7 cellular contexts compared by ENCODE assay signal in the genomic region with DNA sequence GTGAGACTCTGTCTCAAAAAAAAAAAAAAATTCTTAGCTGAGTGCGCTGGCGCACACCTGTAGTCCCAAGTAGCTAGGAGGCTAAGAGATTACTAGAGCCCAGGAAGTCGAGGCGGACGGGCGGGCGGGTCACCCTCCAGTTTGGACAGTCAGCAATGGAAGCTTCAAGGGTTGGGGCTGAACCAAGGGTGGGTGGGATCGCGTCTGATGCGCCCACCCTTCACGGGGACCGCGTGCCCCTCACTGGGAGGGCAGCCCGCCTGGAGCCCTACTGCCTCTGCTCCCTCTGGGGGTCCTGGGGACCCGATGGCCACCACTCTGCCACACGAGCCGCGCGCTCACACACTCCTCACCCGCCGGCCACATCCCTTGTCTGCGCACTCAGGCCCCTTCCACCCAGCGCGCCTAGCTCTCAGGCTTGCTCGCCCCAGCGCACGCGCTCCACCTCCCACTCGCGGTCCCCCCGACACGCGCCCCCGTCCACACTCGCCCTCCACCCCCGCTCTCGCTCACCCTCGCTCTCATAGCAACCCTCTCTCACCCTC. TPM values are rescaled to one million over a fixed set of nuclear protein-coding genes. Genes with fewer than 3 reads are reported as not detected.
DNase-seq lines count a peak whose midpoint lies in the region; ATAC-seq, FAIRE-seq and TF ChIP-seq lines count a peak whose summit lies in the region.

No MANE protein-coding gene starts in this region.

- H3K27ac ChIP-seq in iPS-20b (ENCODE audit: low read length) (no peak overlapping the region), stomach (peak overlapping the region; percentile 70 to 98 (median 93))

- WGBS in stomach, 5 donors, result 1 to 3% (median 2%) methylated on average over 26 to 38 of the region's 38 CpGs

- H3K36me3 Mint-ChIP-seq in activated naive CD4-positive, alpha-beta T cell treated with anti-CD3 and anti-CD28 coated beads, Interleukin-2, amount 50 U/mL, for 24 hours, result peaks cover 2% of the 10 kb centered on the region

- DNase-seq in HTR-8/SVneo (ENCODE audit: insufficient read length, low spot score), result peak; percentile 29
- DNase-seq in stomach, result no peak
- DNase-seq in NCI-H446 (lab: John Stamatoyannopoulos, UW), result no peak
- no peak for DNase-seq in amniotic stem cell (lab: John Stamatoyannopoulos, UW)

- TF ChIP-seq POLR2A in stomach (IDR thresholded peaks at IDR 0.05), result no peak

- peak overlapping the region; percentile 69 for H3K27ac Mint-ChIP-seq in activated naive CD4-positive, alpha-beta T cell treated with anti-CD3 and anti-CD28 coated beads, Interleukin-2, amount 50 U/mL, for 24 hours

- H3K36me3 ChIP-seq in iPS-20b (ENCODE audit: insufficient read depth, low read depth, low read length), result 0 out of 2 replicates have a peak, but pooled peaks cover 6% of the 10 kb centered on the region
- H3K36me3 ChIP-seq in stomach, result peaks cover 0 to 22% (median 8%) of the 10 kb centered on the region in 4 donors

- peak overlapping the region; percentile 76; the same call in 1 of the 2 replicates for H3K9ac ChIP-seq in iPS-20b (ENCODE audit: low read depth, low read length)

- no peaks in the 10 kb centered on the region for H3K9me3 Mint-ChIP-seq in activated naive CD4-positive, alpha-beta T cell treated with anti-CD3 and anti-CD28 coated beads, Interleukin-2, amount 50 U/mL, for 24 hours

- no peak for TF ChIP-seq CTCF in stomach (IDR thresholded peaks at IDR 0.05)

- H3K4me3 ChIP-seq in iPS-20b (ENCODE audit: low read length), result peak overlapping the region; percentile 86
- peak overlapping the region; percentile 75 to 100 (median 86) for H3K4me3 ChIP-seq in stomach

- no peaks in the 10 kb centered on the region for H3K27me3 Mint-ChIP-seq in activated naive CD4-positive, alpha-beta T cell treated with anti-CD3 and anti-CD28 coated beads, Interleukin-2, amount 50 U/mL, for 24 hours

- no peaks in the 10 kb centered on the region for H3K9me3 ChIP-seq in iPS-20b (ENCODE audit: insufficient read depth, low read depth, low read length)
- H3K9me3 ChIP-seq in stomach, result no peaks in the 10 kb centered on the region

- intact Hi-C loops in stomach (cut with DNase I; ENCODE audit: low total_unique reads), result no loop called here

- H3K4me3 Mint-ChIP-seq in activated naive CD4-positive, alpha-beta T cell treated with anti-CD3 and anti-CD28 coated beads, Interleukin-2, amount 50 U/mL, for 24 hours, result peak overlapping the region; percentile 87

- TF ChIP-seq EP300 in stomach (IDR thresholded peaks at IDR 0.05), result no peak

- H3K27me3 ChIP-seq in iPS-20b (ENCODE audit: insufficient read depth, low read length), result no peaks in the 10 kb centered on the region
- no peaks in the 10 kb centered on the region for H3K27me3 ChIP-seq in stomach

- H3K4me1 ChIP-seq in iPS-20b (ENCODE audit: insufficient read depth, low read length) (peaks cover 6% of the 10 kb centered on the region; the same call in 1 of the 2 replicates), stomach (peaks cover 12 to 35% (median 30%) of the 10 kb centered on the region in 4 donors)

- FAIRE-seq in HTR-8/SVneo (lab: Jason Lieb, UNC), result no peak

- ATAC-seq in GM19452 (IDR thresholded peaks at IDR 0.05; ENCODE audit: unreplicated experiment), result peak; percentile 7

- H3K4me1 Mint-ChIP-seq in activated naive CD4-positive, alpha-beta T cell treated with anti-CD3 and anti-CD28 coated beads, Interleukin-2, amount 50 U/mL, for 24 hours, result peaks cover 23% of the 10 kb centered on the region

RNA-seq across cellular contexts. Expression of gene CHID1, which starts 0.5 kb away (rescaled TPM):
- total RNA-seq in stomach, result 100 to 1,000 TPM in 1 of 5 donors, 10 to 100 TPM in 4; 35.4 to 121 (median 78.6) TPM
- 10 to 100 TPM; 40.9 to 46.4 (median 42.3) TPM for polyA plus RNA-seq in stomach

RNA-seq across cellular contexts. Expression of gene AP2A2, which starts 15.6 kb away (rescaled TPM):
- total RNA-seq in stomach, result 100 to 1,000 TPM in 2 of 5 donors, 10 to 100 TPM in 3; 30.3 to 350 (median 64.5) TPM
- polyA plus RNA-seq in stomach, result 10 to 100 TPM; 15.0 to 19.1 (median 18.1) TPM
